ENCODE assay signal across 1 cellular context in genomic region chr5:39892708-39893107, GRCh38.
TF ChIP-seq lines count a peak whose summit lies in the region.

No MANE protein-coding gene starts in this region.

TF ChIP-seq in GM23338, 12 proteins besides CTCF, POLR2A, EP300 and RAD21 (continued from another document):
- TF ChIP-seq ZNF462 (CRISPR knock-in tag; IDR thresholded peaks at IDR 0.05), result no peak
- no peak for TF ChIP-seq EZH2 (IDR thresholded peaks at IDR 0.05; ENCODE audit: low read depth, unreplicated experiment)
- no peak for TF ChIP-seq ZNF331 (CRISPR knock-in tag; IDR thresholded peaks at IDR 0.05; ENCODE audit: low read depth)
- TF ChIP-seq ZNF114 (CRISPR knock-in tag; IDR thresholded peaks at IDR 0.05), result no peak
- TF ChIP-seq ETS1 (IDR thresholded peaks at IDR 0.05), result no peak
- no peak for TF ChIP-seq STAT1 (IDR thresholded peaks at IDR 0.05; ENCODE audit: unreplicated experiment)
- no peak for TF ChIP-seq CREB1 (CRISPR knock-in tag; IDR thresholded peaks at IDR 0.05; ENCODE audit: low read depth)
- TF ChIP-seq EZH2phosphoT487 (IDR thresholded peaks at IDR 0.05; ENCODE audit: unreplicated experiment), result no peak
- TF ChIP-seq JUNB (IDR thresholded peaks at IDR 0.05; ENCODE audit: unreplicated experiment), result no peak
